Comparison of ENCODE assay signal across 11 cellular contexts in genomic region chr7:47520408-47520807, GRCh38.
DNase-seq lines count a peak whose midpoint lies in the region; ATAC-seq and TF ChIP-seq lines count a peak whose summit lies in the region.
"Had no signal": no experiment of that assay in that cellular context is flagged by ENCODE, and none has a peak within 500 bp of the region (broad histone marks: within the 10 kb centered on the region; RNA-seq: fewer than 3 reads in every experiment).

No MANE protein-coding gene starts in this region.

- no peak for TF ChIP-seq CTCF in transverse colon (IDR thresholded peaks at IDR 0.05)
- TF ChIP-seq CTCF in GM10248 (IDR thresholded peaks at IDR 0.05; ENCODE audit: control extremely low read depth, extremely low read depth, low read depth, missing control alignments): no peak

- ATAC-seq in GM21447 (IDR thresholded peaks at IDR 0.05; ENCODE audit: unreplicated experiment): no peak

- no peaks in the 10 kb centered on the region for H3K9me3 ChIP-seq in MG63
- no peaks in the 10 kb centered on the region for H3K9me3 ChIP-seq in mesodermal cell (ENCODE audit: control insufficient read depth, low read length)
- H3K9me3 ChIP-seq in transverse colon: no peaks in the 10 kb centered on the region

- WGBS in mesodermal cell (ENCODE audit: insufficient coverage in 2 of 2), 2 experiments: 54 to 69% methylated on average over 5 to 8 of the region's 8 CpGs
- WGBS in transverse colon (ENCODE audit: low coverage in 1 of 2), 2 donors: 20% methylated on average over 8 of the region's 8 CpGs; no CpG with 5 or more reads in 1 of the 2 donors

- in situ Hi-C loops in transverse colon (cut with MboI; ENCODE audit: low pct_ligation_motif_present in 1 of 4, low pct_unique_long_range_greater_than_20kb in 1 of 4, low sequenced_read_pairs in 3 of 4): no loop called here

- H3K4me1 ChIP-seq in mesodermal cell (ENCODE audit: control insufficient read depth, insufficient read depth, low read length, poor library complexity, severe bottlenecking) (peaks cover 28% of the 10 kb centered on the region), transverse colon (peaks cover 12 to 29% (median 24%) of the 10 kb centered on the region in 4 donors)

- no peaks in the 10 kb centered on the region for H3K27me3 ChIP-seq in MG63
- no peaks in the 10 kb centered on the region for H3K27me3 ChIP-seq in transverse colon

- POLR2A ChIA-PET in GM10248 (lab: Yijun Ruan, JAX): no interaction called here

- DNase-seq in MG63 (peak; percentile 7), epidermal melanocyte (ENCODE audit: insufficient read length, low spot score) (peak; percentile 78), transverse colon (peak; percentile 52), GM10248 (ENCODE audit: extremely low spot score) (no peak), substantia nigra (lab: John Stamatoyannopoulos, UW) (no peak)
- DNase-seq in activated CD4-positive, CD25-positive, alpha-beta regulatory T cell (lab: John Stamatoyannopoulos, UW): no peak
- DNase-seq: activated naive CD4-positive, alpha-beta T cell treated with anti-CD3 and anti-CD28 coated beads for 36 hours; GF-D8; NCI-H1092 had no signal

- intact Hi-C loops in transverse colon (cut with DNase I; ENCODE audit: low total_unique reads): no loop called here

- CTCF ChIA-PET in GM10248 (lab: Yijun Ruan, JAX): interaction anchor here (1.0 kb wide), 1 partner anchor 254 kb away, joined by 3 read pairs; no protein-coding TSS in a partner anchor

- no peak overlapping the region for H3K4me3 ChIP-seq in MG63
- no peak overlapping the region for H3K4me3 ChIP-seq in mesodermal cell (ENCODE audit: extremely low read depth, insufficient read depth, low read length, poor library complexity, severe bottlenecking)
- no peak overlapping the region for H3K4me3 ChIP-seq in transverse colon

- peak overlapping the region; percentile 66 for H3K27ac ChIP-seq in mesodermal cell (ENCODE audit: low read depth, low read length, severe bottlenecking)
- peak overlapping the region; percentile 49 to 81 (median 64) for H3K27ac ChIP-seq in transverse colon
- H3K27ac ChIP-seq in substantia nigra (ENCODE audit: low read depth, low read length, poor library complexity, severe bottlenecking): no peak overlapping the region

- peaks cover 16% of the 10 kb centered on the region for H3K36me3 ChIP-seq in MG63
- H3K36me3 ChIP-seq in mesodermal cell (ENCODE audit: control insufficient read depth, insufficient read depth, low read length): peaks cover 18% of the 10 kb centered on the region
- H3K36me3 ChIP-seq in transverse colon: no peaks in the 10 kb centered on the region

- no peak for TF ChIP-seq EP300 in transverse colon (IDR thresholded peaks at IDR 0.05; ENCODE audit: low read depth)

- TF ChIP-seq POLR2A in transverse colon (IDR thresholded peaks at IDR 0.05): no peak

Comparison
In these comparisons a context has a peak if more than half of its experiments do, and no peak if none do; other contexts are left out.
1. DNase-seq: peak in MG63 (single experiment), epidermal melanocyte (single experiment) and transverse colon (single experiment); none in GM10248 (single experiment), substantia nigra (0 of 49) and activated CD4-positive, CD25-positive, alpha-beta regulatory T cell (0 of 4).